In the genomic region with DNA sequence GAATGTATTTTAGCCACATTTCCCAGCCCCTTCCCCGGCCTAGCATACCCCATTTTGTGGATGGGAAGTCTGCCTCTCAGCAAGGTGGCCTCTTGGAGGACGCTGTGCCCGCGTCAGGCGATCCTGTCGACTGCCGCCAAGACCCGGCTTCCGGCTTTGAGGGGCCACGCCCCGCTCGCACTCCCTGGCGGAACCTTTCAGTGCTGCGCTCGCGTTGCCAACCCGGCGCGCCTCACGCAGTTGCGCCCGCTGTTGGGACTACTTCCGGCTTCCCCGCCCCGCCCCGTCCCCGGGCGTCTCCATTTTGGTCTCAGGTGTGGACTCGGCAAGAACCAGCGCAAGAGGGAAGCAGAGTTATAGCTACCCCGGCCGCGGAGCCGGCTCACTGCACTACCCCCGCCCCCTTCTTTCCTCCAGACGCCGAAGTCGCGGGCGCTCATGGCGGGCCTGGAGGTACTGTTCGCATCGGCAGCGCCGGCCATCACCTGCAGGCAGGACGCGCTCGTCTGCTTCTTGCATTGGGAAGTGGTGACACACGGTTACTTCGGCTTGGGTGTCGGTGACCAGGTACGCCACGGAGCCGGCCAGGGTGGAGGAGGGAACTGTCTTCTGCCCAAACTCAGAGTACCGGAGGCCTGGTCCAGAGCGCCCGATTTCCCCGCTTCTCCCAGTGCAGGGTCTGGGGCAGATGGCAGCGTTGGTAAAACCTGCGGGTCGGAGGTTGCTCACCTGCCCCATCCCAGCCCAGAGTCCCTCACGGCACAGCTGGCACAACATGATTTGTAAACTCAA, we compare ENCODE assay signal across 8 cellular contexts. TPM values are rescaled to one million over a fixed set of nuclear protein-coding genes. Genes with fewer than 3 reads are reported as not detected.
A peak's percentile ranks its signal among the peaks of the same experiment; 100 is the strongest.
DNase-seq lines count a peak whose midpoint lies in the region; ATAC-seq and TF ChIP-seq lines count a peak whose summit lies in the region.

A gene with protein sequence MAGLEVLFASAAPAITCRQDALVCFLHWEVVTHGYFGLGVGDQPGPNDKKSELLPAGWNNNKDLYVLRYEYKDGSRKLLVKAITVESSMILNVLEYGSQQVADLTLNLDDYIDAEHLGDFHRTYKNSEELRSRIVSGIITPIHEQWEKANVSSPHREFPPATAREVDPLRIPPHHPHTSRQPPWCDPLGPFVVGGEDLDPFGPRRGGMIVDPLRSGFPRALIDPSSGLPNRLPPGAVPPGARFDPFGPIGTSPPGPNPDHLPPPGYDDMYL (plus strand): TSS at position 267 of the 792 bp plus-strand sequence. CDS start 172 bp downstream, at position 439.

- H3K4me3 ChIP-seq in gastroesophageal sphincter: peak within 1 kb of the TSS; percentile 76 to 99

- in situ Hi-C loops in SK-MEL-5 (cut with HindIII; ENCODE audit: low pct_unique_long_range_greater_than_20kb, low sequenced_read_pairs): no loop called here

- peak within 1 kb of the TSS; percentile 88 for H3K4me3 Mint-ChIP-seq in activated naive CD4-positive, alpha-beta T cell treated with anti-CD3 and anti-CD28 coated beads for 36 hours

- peak; percentile 99 for ATAC-seq in gastroesophageal sphincter

- no peaks in the 10 kb centered on the region for H3K27me3 ChIP-seq in gastroesophageal sphincter

- H3K9me3 Mint-ChIP-seq in activated naive CD4-positive, alpha-beta T cell treated with anti-CD3 and anti-CD28 coated beads for 36 hours: no peaks in the 10 kb centered on the region

- H3K27me3 Mint-ChIP-seq in activated naive CD4-positive, alpha-beta T cell treated with anti-CD3 and anti-CD28 coated beads for 36 hours (ENCODE audit: low read depth): no peaks in the 10 kb centered on the region

- DNase-seq in GM03348 (ENCODE audit: low spot score): peak; percentile 97
- peak; percentile 94 for DNase-seq in HEK293T (ENCODE audit: extremely low spot score)
- peak; percentile 91 for DNase-seq in MV-4-11 (lab: John Stamatoyannopoulos, UW)
- peak; percentile 93 for DNase-seq in SK-MEL-5 (ENCODE audit: low read depth, low spot score)
- peak; percentile 96 for DNase-seq in activated naive CD4-positive, alpha-beta T cell treated with anti-CD3 and anti-CD28 coated beads for 36 hours
- DNase-seq in non-pigmented ciliary epithelial cell (ENCODE audit: low read depth): peak; percentile 48
- DNase-seq in superior temporal gyrus (ENCODE audit: extremely low spot score): peak; percentile 93

- no peaks in the 10 kb centered on the region for H3K9me3 ChIP-seq in gastroesophageal sphincter

- H3K4me1 ChIP-seq in gastroesophageal sphincter: peaks cover 6 to 60% (median 28%) of the 10 kb centered on the region in 3 donors

- TF ChIP-seq EP300 in gastroesophageal sphincter (IDR thresholded peaks at IDR 0.05): no peak

- H3K4me1 Mint-ChIP-seq in activated naive CD4-positive, alpha-beta T cell treated with anti-CD3 and anti-CD28 coated beads for 36 hours (ENCODE audit: low read depth): peaks cover 52% of the 10 kb centered on the region

- TF ChIP-seq POLR2A in gastroesophageal sphincter (IDR thresholded peaks at IDR 0.05): peak in 1 of 2 donors; percentile 40

- TF ChIP-seq CTCF in gastroesophageal sphincter (IDR thresholded peaks at IDR 0.05): peak in 3 of 4 experiments; percentile 26 to 46 (median 41)

- POLR2A ChIA-PET in HEK293T (lab: Yijun Ruan, JAX): interaction anchor here (0.7 kb wide), 1 partner anchor 10 kb away, joined by 3 read pairs; no protein-coding TSS in a partner anchor

- CTCF ChIA-PET in HEK293T (lab: Yijun Ruan, JAX): no interaction called here
- CTCF ChIA-PET in activated naive CD4-positive, alpha-beta T cell treated with anti-CD3 and anti-CD28 coated beads for 36 hours (lab: Charles Lee): interaction anchor here (0.6 to 1.9 kb wide), 2 partner anchors 10 to 22 kb away, joined by 3 to 10 read pairs; no protein-coding TSS in a partner anchor

- intact Hi-C loops in activated naive CD4-positive, alpha-beta T cell treated with anti-CD3 and anti-CD28 coated beads for 36 hours (cut with micrococcal nuclease): loop anchor here (1.0 to 2.0 kb wide), 10 partner anchors 32 to 820 kb away; a partner anchor contains a TSS

- H3K27ac ChIP-seq in gastroesophageal sphincter: peak within 1 kb of the TSS; percentile 25 to 88 (median 84)

- peaks cover 0 to 20% of the 10 kb centered on the region in 2 donors for H3K36me3 ChIP-seq in gastroesophageal sphincter

- H3K27ac Mint-ChIP-seq in activated naive CD4-positive, alpha-beta T cell treated with anti-CD3 and anti-CD28 coated beads for 36 hours: peak within 1 kb of the TSS; percentile 88

- 0 to 3% methylated on average over 4 to 5 of the region's 62 CpGs for WGBS in gastroesophageal sphincter (ENCODE audit: low coverage in 1 of 2), 2 donors

- peaks cover 17% of the 10 kb centered on the region for H3K36me3 Mint-ChIP-seq in activated naive CD4-positive, alpha-beta T cell treated with anti-CD3 and anti-CD28 coated beads for 36 hours (ENCODE audit: low read depth)

TF ChIP-seq in HEK293T, 16 proteins besides CTCF, POLR2A, EP300 and RAD21:
- TF ChIP-seq CTBP1 (IDR thresholded peaks at IDR 0.05; ENCODE audit: borderline replicate concordance): peak; percentile 88
- TF ChIP-seq ARNT (IDR thresholded peaks at IDR 0.05): peak; percentile 45; the same call in 1 of the 2 replicates
- TF ChIP-seq L3MBTL2 (conservative IDR thresholded peaks at IDR 0.05): no peak; the same call in 1 of the 2 replicates
- peak; percentile 51; the same call in 1 of the 2 replicates for TF ChIP-seq NFRKB (IDR thresholded peaks at IDR 0.05)
- no peak for TF ChIP-seq SP1 (IDR thresholded peaks at IDR 0.05)
- no peak for TF ChIP-seq HDGF (IDR thresholded peaks at IDR 0.05; ENCODE audit: borderline replicate concordance)
- no peak for TF ChIP-seq FOXM1 (IDR thresholded peaks at IDR 0.05; ENCODE audit: borderline replicate concordance)
- TF ChIP-seq ELF4 (IDR thresholded peaks at IDR 0.05): peak; percentile 86
- TF ChIP-seq ZNF384 (IDR thresholded peaks at IDR 0.05): no peak
- TF ChIP-seq, protein P1, sequence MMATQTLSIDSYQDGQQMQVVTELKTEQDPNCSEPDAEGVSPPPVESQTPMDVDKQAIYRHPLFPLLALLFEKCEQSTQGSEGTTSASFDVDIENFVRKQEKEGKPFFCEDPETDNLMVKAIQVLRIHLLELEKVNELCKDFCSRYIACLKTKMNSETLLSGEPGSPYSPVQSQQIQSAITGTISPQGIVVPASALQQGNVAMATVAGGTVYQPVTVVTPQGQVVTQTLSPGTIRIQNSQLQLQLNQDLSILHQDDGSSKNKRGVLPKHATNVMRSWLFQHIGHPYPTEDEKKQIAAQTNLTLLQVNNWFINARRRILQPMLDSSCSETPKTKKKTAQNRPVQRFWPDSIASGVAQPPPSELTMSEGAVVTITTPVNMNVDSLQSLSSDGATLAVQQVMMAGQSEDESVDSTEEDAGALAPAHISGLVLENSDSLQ (IDR thresholded peaks at IDR 0.05): peak; percentile 21; the same call in 1 of the 2 replicates
- no peak for TF ChIP-seq TARDBP (IDR thresholded peaks at IDR 0.05)
- no peak for TF ChIP-seq FOXA1 (IDR thresholded peaks at IDR 0.05)

RNA-seq across cellular contexts. Expression of the gene that starts here (rescaled TPM):
- 54.2 and 58.9 TPM in 2 replicates for total RNA-seq in SK-MEL-5 (2014; rRNA removed; shearing (Covaris generic))
- polyA plus RNA-seq in SK-MEL-5 (2015; cell fraction: cytosol; rRNA removed): 222 and 322 TPM in 2 replicates
- polyA plus RNA-seq in SK-MEL-5 (2015; cell fraction: nucleus; rRNA removed): 46.4 and 77.4 TPM in 2 replicates
- total RNA-seq in activated naive CD4-positive, alpha-beta T cell treated with anti-CD3 and anti-CD28 coated beads for 36 hours: 100 to 1,000 TPM; 138 to 143 TPM
- 100 to 1,000 TPM in 3 of 4 donors, 10 to 100 TPM in 1; 99.6 to 118 (median 116) TPM for total RNA-seq in gastroesophageal sphincter

Comparison
In these comparisons a context has a peak if more than half of its experiments do, and no peak if none do; other contexts are left out.
1. Peak in every context shown above with its lines: DNase-seq, ATAC-seq, H3K4me3 ChIP-seq and H3K27ac ChIP-seq.